In the genomic region with DNA sequence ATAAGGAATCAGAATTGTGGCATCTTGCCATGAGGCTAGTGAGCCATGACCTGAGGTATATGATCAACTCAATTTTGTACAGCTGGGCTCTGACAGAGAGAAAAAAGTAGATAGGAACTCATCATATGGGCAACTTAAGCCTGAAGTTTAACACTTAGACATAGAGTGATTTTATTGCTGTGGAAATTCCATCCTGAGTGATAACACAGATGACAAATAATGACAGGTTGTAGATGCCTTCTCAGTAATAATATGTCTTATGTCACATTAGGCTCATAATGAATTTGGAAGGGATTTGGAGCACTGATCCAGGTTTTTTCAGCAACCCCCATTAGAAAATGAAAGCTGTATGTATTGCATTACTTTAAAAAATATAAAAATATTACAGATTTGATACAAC, we compare ENCODE assay signal across 24 cellular contexts.
"Had no signal": no experiment of that assay in that cellular context is flagged by ENCODE, and none has a peak within 500 bp of the region (broad histone marks: within the 10 kb centered on the region; RNA-seq: fewer than 3 reads in every experiment).

No MANE protein-coding gene starts in this region.

- H3K36me3 ChIP-seq: colonic mucosa, esophagus muscularis mucosa, esophagus squamous epithelium, gastrocnemius medialis, gastroesophageal sphincter, heart left ventricle, heart right ventricle had no signal

- H3K9me3 ChIP-seq: colonic mucosa, esophagus muscularis mucosa, esophagus squamous epithelium, gastrocnemius medialis, gastroesophageal sphincter, heart left ventricle, heart right ventricle had no signal

- H3K4me3 ChIP-seq: colonic mucosa, coronary artery, dorsolateral prefrontal cortex, esophagus muscularis mucosa, esophagus squamous epithelium, gastrocnemius medialis, gastroesophageal sphincter, heart left ventricle, heart right ventricle had no signal

- H3K27ac ChIP-seq: colonic mucosa, coronary artery, dorsolateral prefrontal cortex, epithelial cell of prostate, esophagus muscularis mucosa, esophagus squamous epithelium, foreskin keratinocyte, gastrocnemius medialis, gastroesophageal sphincter, heart left ventricle, heart right ventricle had no signal

- ATAC-seq: effector memory CD8-positive, alpha-beta T cell; esophagus mucosa; foreskin keratinocyte; gastrocnemius medialis; gastroesophageal sphincter; heart left ventricle; heart right ventricle had no signal

- DNase-seq: colonic mucosa; cortex of kidney; dermis blood vessel endothelial cell; dorsolateral prefrontal cortex; effector CD4-positive, alpha-beta T cell; effector CD8-positive, alpha-beta T cell; effector memory CD4-positive, alpha-beta T cell; effector memory CD8-positive, alpha-beta T cell; endodermal cell; erythroblast; esophagus squamous epithelium; foreskin fibroblast; foreskin keratinocyte; foreskin melanocyte; gastrocnemius medialis; glutamatergic neuron; head of caudate nucleus; heart left ventricle; heart right ventricle had no signal

- H3K27me3 ChIP-seq: colonic mucosa, dorsolateral prefrontal cortex, esophagus muscularis mucosa, esophagus squamous epithelium, foreskin keratinocyte, gastrocnemius medialis, gastroesophageal sphincter, heart left ventricle, heart right ventricle had no signal
